ENCODE assay signal across 8 cellular contexts in genomic region chr2:154375625-154376020, GRCh38.
DNase-seq lines count a peak whose midpoint lies in the region; ATAC-seq and TF ChIP-seq lines count a peak whose summit lies in the region.

No MANE protein-coding gene starts in this region.

- H3K9me3 Mint-ChIP-seq in WTC11: no peaks in the 10 kb centered on the region
- H3K9me3 Mint-ChIP-seq in activated T-cell treated with anti-CD3 and anti-CD28 coated beads, Interleukin-2, amount 50 U/mL, for 24 hours: no peaks in the 10 kb centered on the region

- no peaks in the 10 kb centered on the region for H3K27me3 Mint-ChIP-seq in WTC11 (ENCODE audit: low read depth)
- H3K27me3 Mint-ChIP-seq in activated T-cell treated with anti-CD3 and anti-CD28 coated beads, Interleukin-2, amount 50 U/mL, for 24 hours: no peaks in the 10 kb centered on the region

- TF ChIP-seq CTCF in WTC11 (IDR thresholded peaks at IDR 0.05): peak; percentile 24; the same call in 1 of the 2 replicates

- DNase-seq in NCI-H2081 (lab: John Stamatoyannopoulos, UW): peak; percentile 54 to 81
- DNase-seq in WTC11 (ENCODE audit: low spot score): no peak
- DNase-seq in kidney glomerular epithelial cell (lab: John Stamatoyannopoulos, UW): peak; percentile 55
- DNase-seq in ecto neural progenitor cell (ENCODE audit: low spot score): no peak
- no peak for DNase-seq in activated T-cell treated with anti-CD3 and anti-CD28 coated beads, Interleukin-2, amount 50 U/mL, for 24 hours
- DNase-seq in NCI-H187 treated with DMSO at 0.1 percent for 48 hours (lab: John Stamatoyannopoulos, UW): no peak

- no peak overlapping the region; the same call in 1 of the 2 replicates for H3K27ac Mint-ChIP-seq in WTC11
- no peak overlapping the region for H3K27ac Mint-ChIP-seq in activated T-cell treated with anti-CD3 and anti-CD28 coated beads, Interleukin-2, amount 50 U/mL, for 24 hours

- POLR2A ChIA-PET in WTC11 (lab: Charles Lee): no interaction called here

- no peaks in the 10 kb centered on the region for H3K36me3 Mint-ChIP-seq in WTC11
- no peaks in the 10 kb centered on the region for H3K36me3 Mint-ChIP-seq in activated T-cell treated with anti-CD3 and anti-CD28 coated beads, Interleukin-2, amount 50 U/mL, for 24 hours (ENCODE audit: low read depth)

- H3K4me1 Mint-ChIP-seq in WTC11: peaks cover 29% of the 10 kb centered on the region
- H3K4me1 Mint-ChIP-seq in activated T-cell treated with anti-CD3 and anti-CD28 coated beads, Interleukin-2, amount 50 U/mL, for 24 hours (ENCODE audit: low read depth): no peaks in the 10 kb centered on the region

- ATAC-seq in GM19351 (IDR thresholded peaks at IDR 0.05; ENCODE audit: unreplicated experiment): peak; percentile 62
- peak; percentile 82 for ATAC-seq in WTC11
- no peak for ATAC-seq in GM19463 (IDR thresholded peaks at IDR 0.05; ENCODE audit: unreplicated experiment)

- H3K4me3 Mint-ChIP-seq in WTC11: no peak overlapping the region
- no peak overlapping the region for H3K4me3 Mint-ChIP-seq in activated T-cell treated with anti-CD3 and anti-CD28 coated beads, Interleukin-2, amount 50 U/mL, for 24 hours

- CTCF ChIA-PET in WTC11 (lab: Charles Lee): interaction anchor here (0.6 to 2.0 kb wide), 4 partner anchors 408 to 1415 kb away, joined by 4 to 13 read pairs (median 6); no protein-coding TSS in a partner anchor

TF ChIP-seq in WTC11, 78 proteins besides CTCF, POLR2A, EP300 and RAD21:
- no peak for TF ChIP-seq ZNF281 (CRISPR knock-in tag; IDR thresholded peaks at IDR 0.05)
- no peak for TF ChIP-seq NR2C2 (CRISPR knock-in tag; IDR thresholded peaks at IDR 0.05)
- no peak for TF ChIP-seq ERG (CRISPR knock-in tag; IDR thresholded peaks at IDR 0.05)
- TF ChIP-seq CREB1 (CRISPR knock-in tag; IDR thresholded peaks at IDR 0.05): no peak
- no peak for TF ChIP-seq NFATC4 (CRISPR knock-in tag; IDR thresholded peaks at IDR 0.05)
- no peak for TF ChIP-seq FOXK1 (CRISPR knock-in tag; IDR thresholded peaks at IDR 0.05)
- TF ChIP-seq ESRRA (CRISPR knock-in tag; IDR thresholded peaks at IDR 0.05; ENCODE audit: borderline replicate concordance): no peak
- TF ChIP-seq ZNF512 (CRISPR knock-in tag; IDR thresholded peaks at IDR 0.05; ENCODE audit: borderline replicate concordance): no peak
- TF ChIP-seq KAT7 (CRISPR knock-in tag; IDR thresholded peaks at IDR 0.05; ENCODE audit: borderline replicate concordance): no peak
- no peak for TF ChIP-seq HMGXB4 (CRISPR knock-in tag; IDR thresholded peaks at IDR 0.05)
- TF ChIP-seq FOXJ3 (CRISPR knock-in tag; IDR thresholded peaks at IDR 0.05; ENCODE audit: borderline replicate concordance): no peak
- TF ChIP-seq IRF1 (CRISPR knock-in tag; IDR thresholded peaks at IDR 0.05): no peak
- TF ChIP-seq ZBTB21 (CRISPR knock-in tag; IDR thresholded peaks at IDR 0.05; ENCODE audit: borderline replicate concordance): no peak
- no peak for TF ChIP-seq NR3C1 (CRISPR knock-in tag; conservative IDR thresholded peaks at IDR 0.05; ENCODE audit: low read depth)
- TF ChIP-seq RELA (CRISPR knock-in tag; IDR thresholded peaks at IDR 0.05; ENCODE audit: borderline replicate concordance): no peak
- TF ChIP-seq ZNF671 (CRISPR knock-in tag; IDR thresholded peaks at IDR 0.05): no peak
- TF ChIP-seq GRHL2 (CRISPR knock-in tag; IDR thresholded peaks at IDR 0.05; ENCODE audit: insufficient replicate concordance, severe bottlenecking): no peak

Comparison
In these comparisons a context has a peak if more than half of its experiments do, and no peak if none do; other contexts are left out.
1. DNase-seq: peak in NCI-H2081 (2 of 2) and kidney glomerular epithelial cell (single experiment); none in WTC11 (single experiment), ecto neural progenitor cell (single experiment), activated T-cell treated with anti-CD3 and anti-CD28 coated beads, Interleukin-2, amount 50 U/mL, for 24 hours (single experiment) and NCI-H187 treated with DMSO at 0.1 percent for 48 hours (single experiment).